8 cellular contexts compared by ENCODE assay signal in the genomic region with DNA sequence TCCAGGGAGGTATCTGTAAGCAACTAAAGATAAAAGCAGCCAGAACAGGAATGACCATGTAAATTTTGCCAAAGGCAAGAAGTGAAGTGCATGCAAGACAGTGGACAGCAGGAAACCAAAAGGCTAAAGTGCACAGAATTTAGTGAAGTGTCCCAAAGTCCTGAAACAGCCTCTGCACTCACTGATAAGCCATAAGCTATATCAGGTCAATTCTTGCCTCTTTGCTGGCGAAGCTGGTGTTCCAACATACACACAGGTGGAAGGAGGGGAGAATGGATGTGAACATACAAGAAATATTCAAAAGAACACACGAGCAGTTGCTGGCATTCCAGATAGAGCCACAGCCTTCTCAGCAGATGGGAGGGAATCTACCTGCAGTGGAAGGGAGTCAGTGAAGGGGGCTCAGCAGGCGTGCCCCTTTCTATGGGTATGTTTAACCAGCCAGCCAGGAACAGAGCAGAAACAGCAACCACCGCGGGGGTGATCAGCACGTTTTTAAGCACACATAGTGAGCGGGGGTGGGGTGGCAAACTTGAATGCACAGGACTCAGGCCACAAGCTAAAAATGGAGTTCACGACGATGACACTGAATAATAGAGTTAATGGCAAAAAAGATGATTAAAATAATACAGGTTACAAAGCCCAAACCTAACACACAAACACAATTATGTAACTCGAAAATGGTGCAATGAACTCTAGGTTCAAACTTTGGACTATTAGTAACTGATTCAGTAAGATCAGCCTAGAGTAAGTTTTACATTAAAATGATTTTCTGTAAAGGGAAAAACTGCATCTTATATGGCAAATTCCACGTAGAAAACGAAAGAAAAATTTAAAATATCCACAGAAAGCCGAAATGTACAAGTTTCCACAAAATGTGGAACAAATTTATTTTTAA. TPM values are rescaled to one million over a fixed set of nuclear protein-coding genes. Genes with fewer than 3 reads are reported as not detected.
DNase-seq lines count a peak whose midpoint lies in the region; TF ChIP-seq lines count a peak whose summit lies in the region.

No MANE protein-coding gene starts in this region.

- TF ChIP-seq POLR2A in adrenal gland (IDR thresholded peaks at IDR 0.05): no peak

- no peak for TF ChIP-seq CTCF in GM06990 (IDR thresholded peaks at IDR 0.05; ENCODE audit: insufficient read depth, low read length, poor library complexity, severe bottlenecking)
- TF ChIP-seq CTCF in OCI-LY1 (IDR thresholded peaks at IDR 0.05; ENCODE audit: low read length): no peak
- no peak for TF ChIP-seq CTCF in adrenal gland (IDR thresholded peaks at IDR 0.05)

- peak overlapping the region; percentile 85 to 92 (median 86) for H3K4me3 Mint-ChIP-seq in immature natural killer cell

- 0 out of 2 replicates have a peak, but pooled peaks cover 3% of the 10 kb centered on the region for H3F3A ChIP-seq in OCI-LY1 (ENCODE audit: insufficient read depth, low read length)

- H3K9ac ChIP-seq in OCI-LY1 (ENCODE audit: low read length): peak overlapping the region; percentile 71

- peaks cover 7 to 26% (median 18%) of the 10 kb centered on the region in 3 donors for H3K36me3 Mint-ChIP-seq in immature natural killer cell

- H2AFZ ChIP-seq in OCI-LY1 (ENCODE audit: low read length): 0 out of 2 replicates have a peak overlapping the region, but pooled peaks have one; percentile 1

- no peaks in the 10 kb centered on the region for H3K9me3 Mint-ChIP-seq in immature natural killer cell

- peaks cover 1 to 8% (median 3%) of the 10 kb centered on the region in 3 donors for H3K27me3 Mint-ChIP-seq in immature natural killer cell (ENCODE audit: low read depth in 3 of 3)

- peaks cover 21% of the 10 kb centered on the region for H3K4me1 ChIP-seq in OCI-LY1 (ENCODE audit: insufficient read depth, low read length, severe bottlenecking)
- H3K4me1 ChIP-seq in adrenal gland (replicated peaks in 1 of 2): peaks cover 25 to 34% of the 10 kb centered on the region in 2 donors

- peak overlapping the region; percentile 71 for H3K4me2 ChIP-seq in OCI-LY1 (ENCODE audit: low read length)

- H3K27me3 ChIP-seq in GM06990 (replicated peaks; ENCODE audit: control insufficient read depth, insufficient read depth, low read length): no peaks in the 10 kb centered on the region
- H3K27me3 ChIP-seq in OCI-LY1 (ENCODE audit: insufficient read depth, low read length): no peaks in the 10 kb centered on the region
- no peaks in the 10 kb centered on the region for H3K27me3 ChIP-seq in adrenal gland

- H3K27ac ChIP-seq in OCI-LY1 (ENCODE audit: low read depth, low read length, poor library complexity, severe bottlenecking): peak overlapping the region; percentile 65
- H3K27ac ChIP-seq in adrenal gland: peak overlapping the region; percentile 37 to 97 (median 93)

- peaks cover 23 to 31% of the 10 kb centered on the region in 2 donors for H3K4me1 Mint-ChIP-seq in immature natural killer cell

- H3K79me2 ChIP-seq in OCI-LY1 (ENCODE audit: insufficient read depth, low read length): no peaks in the 10 kb centered on the region

- WGBS in adrenal gland, 4 donors: 8 to 12% (median 9%) methylated on average over 13 of the region's 13 CpGs

- no peaks in the 10 kb centered on the region for H4K20me1 ChIP-seq in OCI-LY1 (ENCODE audit: insufficient read depth, low read length)

- H3K36me3 ChIP-seq in GM06990 (ENCODE audit: control insufficient read depth, insufficient read depth, low read length) (no peaks in the 10 kb centered on the region; the same call in none of the 2 replicates), OCI-LY1 (ENCODE audit: insufficient read depth, low read length) (peaks cover 30% of the 10 kb centered on the region), adrenal gland (replicated peaks in 1 of 2) (peaks cover 0 to 17% of the 10 kb centered on the region in 2 donors)

- H3K9me3 ChIP-seq in OCI-LY1 (ENCODE audit: low read length): peaks cover 2% of the 10 kb centered on the region; the same call in 1 of the 2 replicates
- H3K9me3 ChIP-seq in adrenal gland (replicated peaks in 1 of 3): no peaks in the 10 kb centered on the region

- H3K27ac Mint-ChIP-seq in immature natural killer cell: peak overlapping the region; percentile 59 to 92 (median 90)

- intact Hi-C loops in adrenal gland (cut with DNase I): no loop called here

- DNase-seq in GM06990 (ENCODE audit: extremely low read depth, insufficient read length) (no peak), adrenal gland (peak in 6 of 7 donors; percentile 23 to 69 (median 48)), immature natural killer cell (peak in 1 of 3 donors; percentile 6), MV-4-11 (lab: John Stamatoyannopoulos, UW) (no peak), HCEC 1CT (no peak), CD1c-positive myeloid dendritic cell (ENCODE audit: extremely low spot score) (no peak)
- DNase-seq in stimulated activated CD4-positive, alpha-beta T cell treated with anti-CD3 and anti-CD28 coated beads, Interleukin-12 subunit alpha, Interleukin-12 subunit beta, amount 100 ng/mL, for 48 hours (ENCODE audit: low read depth in 2 of 3, low spot score in 1 of 3): peak in 2 of 3 donors; percentile 9 to 21

- no peaks in the 10 kb centered on the region for H3K9me2 ChIP-seq in OCI-LY1 (ENCODE audit: low read depth, low read length)

- peak overlapping the region; percentile 75 for H3K4me3 ChIP-seq in GM06990 (replicated peaks; ENCODE audit: low read depth, low read length)
- H3K4me3 ChIP-seq in OCI-LY1 (ENCODE audit: low read depth, low read length, poor library complexity, severe bottlenecking): peak overlapping the region; percentile 80
- H3K4me3 ChIP-seq in adrenal gland: peak overlapping the region in 3 of 4 donors; percentile 40 to 57 (median 52)

RNA-seq across cellular contexts. Expression of a gene that starts 1.2 kb away (rescaled TPM):
- total RNA-seq in adrenal gland: 100 to 1,000 TPM; 121 to 337 (median 158) TPM
- polyA plus RNA-seq in adrenal gland: 100 to 1,000 TPM in 1 of 3 donors, 10 to 100 TPM in 2; 40.1 to 255 (median 76.1) TPM
- 10 to 100 TPM; 37.0 to 61.3 (median 43.3) TPM for polyA plus RNA-seq in immature natural killer cell

RNA-seq across cellular contexts. Expression of a gene that starts 55.3 kb away (rescaled TPM):
- total RNA-seq in adrenal gland: not detected
- polyA plus RNA-seq in adrenal gland: not detected
- under 1 TPM in 1 of 3 donors, not detected in 2; 0.16 TPM for polyA plus RNA-seq in immature natural killer cell

Comparison
In these comparisons a context has a peak if more than half of its experiments do, and no peak if none do; other contexts are left out.
1. DNase-seq: peak in adrenal gland (6 of 7) and stimulated activated CD4-positive, alpha-beta T cell treated with anti-CD3 and anti-CD28 coated beads, Interleukin-12 subunit alpha, Interleukin-12 subunit beta, amount 100 ng/mL, for 48 hours (2 of 3); none in GM06990 (single experiment), MV-4-11 (single experiment), HCEC 1CT (single experiment) and CD1c-positive myeloid dendritic cell (single experiment).
2. Peak in every context shown above with its lines, with median percentiles within 50 percentile points of each other: H3K4me3 ChIP-seq.